1 cellular context compared by ENCODE assay signal in the genomic region with DNA sequence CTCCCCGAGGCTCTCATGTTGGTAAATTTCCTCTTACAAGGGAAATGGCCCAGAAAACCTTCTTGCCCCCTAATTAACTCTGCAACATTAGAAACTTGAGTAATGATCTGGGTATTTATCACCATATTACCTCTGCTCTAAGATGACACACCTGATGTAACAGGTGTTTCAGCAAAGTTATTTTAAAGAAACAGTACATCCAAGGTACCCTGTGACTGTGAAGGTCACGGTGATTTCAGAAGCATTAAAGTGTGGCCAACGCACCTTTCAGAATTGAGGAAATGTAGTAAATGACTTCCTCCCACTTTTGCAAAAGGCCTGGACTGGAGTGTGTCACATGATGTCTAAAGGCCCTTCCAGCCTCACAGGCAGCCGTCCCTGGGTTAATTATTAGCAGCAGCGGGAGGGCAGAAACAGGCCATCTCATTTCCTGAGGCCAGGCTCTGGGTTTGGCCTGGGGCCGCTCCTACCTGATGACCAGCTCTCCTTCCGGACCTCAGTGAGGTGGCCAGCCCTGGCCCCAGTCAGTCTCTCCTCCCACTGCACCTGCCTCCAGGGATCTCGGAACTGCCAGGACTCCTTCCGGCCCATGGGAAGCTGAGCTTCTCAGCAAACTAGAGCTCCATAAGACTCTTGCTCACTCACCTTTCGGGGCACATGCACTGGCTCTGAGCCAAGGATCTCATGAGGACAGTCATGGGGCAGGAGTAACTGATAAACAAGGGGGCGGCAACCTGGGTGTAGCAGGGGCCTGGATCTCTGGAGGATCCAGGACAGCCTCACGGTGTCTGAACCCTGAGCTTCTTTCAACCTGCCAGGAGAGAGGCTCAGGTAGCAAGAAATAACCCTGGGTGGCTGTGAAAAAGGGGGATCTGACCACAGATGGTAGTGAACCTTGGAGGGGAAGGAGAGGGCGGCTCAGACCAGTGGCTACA.
TF ChIP-seq lines count a peak whose summit lies in the region.

No MANE protein-coding gene starts in this region.

TF ChIP-seq in HepG2, 621 proteins besides CTCF, POLR2A, EP300 and RAD21 (continued from another document and continues in another):
- TF ChIP-seq, protein P1, sequence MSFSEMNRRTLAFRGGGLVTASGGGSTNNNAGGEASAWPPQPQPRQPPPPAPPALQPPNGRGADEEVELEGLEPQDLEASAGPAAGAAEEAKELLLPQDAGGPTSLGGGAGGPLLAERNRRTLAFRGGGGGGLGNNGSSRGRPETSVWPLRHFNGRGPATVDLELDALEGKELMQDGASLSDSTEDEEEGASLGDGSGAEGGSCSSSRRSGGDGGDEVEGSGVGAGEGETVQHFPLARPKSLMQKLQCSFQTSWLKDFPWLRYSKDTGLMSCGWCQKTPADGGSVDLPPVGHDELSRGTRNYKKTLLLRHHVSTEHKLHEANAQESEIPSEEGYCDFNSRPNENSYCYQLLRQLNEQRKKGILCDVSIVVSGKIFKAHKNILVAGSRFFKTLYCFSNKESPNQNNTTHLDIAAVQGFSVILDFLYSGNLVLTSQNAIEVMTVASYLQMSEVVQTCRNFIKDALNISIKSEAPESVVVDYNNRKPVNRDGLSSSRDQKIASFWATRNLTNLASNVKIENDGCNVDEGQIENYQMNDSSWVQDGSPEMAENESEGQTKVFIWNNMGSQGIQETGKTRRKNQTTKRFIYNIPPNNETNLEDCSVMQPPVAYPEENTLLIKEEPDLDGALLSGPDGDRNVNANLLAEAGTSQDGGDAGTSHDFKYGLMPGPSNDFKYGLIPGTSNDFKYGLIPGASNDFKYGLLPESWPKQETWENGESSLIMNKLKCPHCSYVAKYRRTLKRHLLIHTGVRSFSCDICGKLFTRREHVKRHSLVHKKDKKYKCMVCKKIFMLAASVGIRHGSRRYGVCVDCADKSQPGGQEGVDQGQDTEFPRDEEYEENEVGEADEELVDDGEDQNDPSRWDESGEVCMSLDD (CRISPR knock-in tag; IDR thresholded peaks at IDR 0.05; ENCODE audit: borderline replicate concordance) = 0 out of 2 replicates have a peak, but pooled peaks have one; percentile 32
- peak; percentile 17 for TF ChIP-seq IKZF4 (CRISPR knock-in tag; IDR thresholded peaks at IDR 0.05; ENCODE audit: borderline replicate concordance, low read depth, not compliant biosample characterization)
- TF ChIP-seq, protein P2, sequence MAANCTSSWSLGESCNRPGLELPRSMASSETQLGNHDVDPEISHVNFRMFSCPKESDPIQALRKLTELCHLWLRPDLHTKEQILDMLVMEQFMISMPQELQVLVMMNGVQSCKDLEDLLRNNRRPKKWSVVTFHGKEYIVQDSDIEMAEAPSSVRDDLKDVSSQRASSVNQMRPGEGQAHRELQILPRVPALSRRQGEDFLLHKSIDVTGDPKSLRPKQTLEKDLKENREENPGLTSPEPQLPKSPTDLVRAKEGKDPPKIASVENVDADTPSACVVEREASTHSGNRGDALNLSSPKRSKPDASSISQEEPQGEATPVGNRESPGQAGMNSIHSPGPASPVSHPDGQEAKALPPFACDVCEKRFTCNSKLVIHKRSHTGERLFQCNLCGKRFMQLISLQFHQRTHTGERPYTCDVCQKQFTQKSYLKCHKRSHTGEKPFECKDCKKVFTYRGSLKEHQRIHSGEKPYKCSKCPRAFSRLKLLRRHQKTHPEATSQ (CRISPR knock-in tag; IDR thresholded peaks at IDR 0.05; ENCODE audit: borderline replicate concordance) = 0 out of 2 replicates have a peak, but pooled peaks have one; percentile 25
- TF ChIP-seq ZBTB38 (CRISPR knock-in tag; IDR thresholded peaks at IDR 0.05) = peak; percentile 64; the same call in 1 of the 2 replicates
- TF ChIP-seq SAP130 (CRISPR knock-in tag; IDR thresholded peaks at IDR 0.05; ENCODE audit: low read depth) = peak; percentile 87
- TF ChIP-seq ZNF652 (CRISPR knock-in tag; IDR thresholded peaks at IDR 0.05; ENCODE audit: borderline replicate concordance, low read depth) = no peak
- peak; percentile 71; the same call in 1 of the 2 replicates for TF ChIP-seq PITX1 (CRISPR knock-in tag; IDR thresholded peaks at IDR 0.05)
- TF ChIP-seq HNRNPUL1 (IDR thresholded peaks at IDR 0.05; ENCODE audit: low read depth, low read length) = peak; percentile 68; the same call in 1 of the 2 replicates
- TF ChIP-seq TOPORS (CRISPR knock-in tag; IDR thresholded peaks at IDR 0.05) = no peak
- TF ChIP-seq ZNF709 (CRISPR knock-in tag; IDR thresholded peaks at IDR 0.05) = peak; percentile 47; the same call in 1 of the 2 replicates
- no peak for TF ChIP-seq SMARCE1 (IDR thresholded peaks at IDR 0.05; ENCODE audit: borderline replicate concordance)
- TF ChIP-seq ZNF547 (CRISPR knock-in tag; IDR thresholded peaks at IDR 0.05) = no peak; the same call in 1 of the 2 replicates
- TF ChIP-seq MEIS2 (CRISPR knock-in tag; IDR thresholded peaks at IDR 0.05) = no peak; the same call in 1 of the 2 replicates
- peak; percentile 82; the same call in 1 of the 2 replicates for TF ChIP-seq ZNF136 (CRISPR knock-in tag; IDR thresholded peaks at IDR 0.05; ENCODE audit: low read depth)
- TF ChIP-seq JUND (CRISPR knock-in tag; IDR thresholded peaks at IDR 0.05) = peak; percentile 37; the same call in 1 of the 2 replicates
- no peak for TF ChIP-seq HNRNPH1 (optimal IDR thresholded peaks at IDR 0.05; ENCODE audit: low read depth, low read length)
- peak; percentile 92 for TF ChIP-seq POLR2G (IDR thresholded peaks at IDR 0.05; ENCODE audit: low read depth, low read length)
- TF ChIP-seq, protein P3, sequence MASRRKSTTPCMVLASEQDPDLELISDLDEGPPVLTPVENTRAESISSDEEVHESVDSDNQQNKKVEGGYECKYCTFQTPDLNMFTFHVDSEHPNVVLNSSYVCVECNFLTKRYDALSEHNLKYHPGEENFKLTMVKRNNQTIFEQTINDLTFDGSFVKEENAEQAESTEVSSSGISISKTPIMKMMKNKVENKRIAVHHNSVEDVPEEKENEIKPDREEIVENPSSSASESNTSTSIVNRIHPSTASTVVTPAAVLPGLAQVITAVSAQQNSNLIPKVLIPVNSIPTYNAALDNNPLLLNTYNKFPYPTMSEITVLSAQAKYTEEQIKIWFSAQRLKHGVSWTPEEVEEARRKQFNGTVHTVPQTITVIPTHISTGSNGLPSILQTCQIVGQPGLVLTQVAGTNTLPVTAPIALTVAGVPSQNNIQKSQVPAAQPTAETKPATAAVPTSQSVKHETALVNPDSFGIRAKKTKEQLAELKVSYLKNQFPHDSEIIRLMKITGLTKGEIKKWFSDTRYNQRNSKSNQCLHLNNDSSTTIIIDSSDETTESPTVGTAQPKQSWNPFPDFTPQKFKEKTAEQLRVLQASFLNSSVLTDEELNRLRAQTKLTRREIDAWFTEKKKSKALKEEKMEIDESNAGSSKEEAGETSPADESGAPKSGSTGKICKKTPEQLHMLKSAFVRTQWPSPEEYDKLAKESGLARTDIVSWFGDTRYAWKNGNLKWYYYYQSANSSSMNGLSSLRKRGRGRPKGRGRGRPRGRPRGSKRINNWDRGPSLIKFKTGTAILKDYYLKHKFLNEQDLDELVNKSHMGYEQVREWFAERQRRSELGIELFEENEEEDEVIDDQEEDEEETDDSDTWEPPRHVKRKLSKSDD (CRISPR knock-in tag; IDR thresholded peaks at IDR 0.05; ENCODE audit: low read depth) = no peak
- TF ChIP-seq NCOA1 (CRISPR knock-in tag; IDR thresholded peaks at IDR 0.05) = peak; percentile 77; the same call in 1 of the 2 replicates
- TF ChIP-seq, protein P4, sequence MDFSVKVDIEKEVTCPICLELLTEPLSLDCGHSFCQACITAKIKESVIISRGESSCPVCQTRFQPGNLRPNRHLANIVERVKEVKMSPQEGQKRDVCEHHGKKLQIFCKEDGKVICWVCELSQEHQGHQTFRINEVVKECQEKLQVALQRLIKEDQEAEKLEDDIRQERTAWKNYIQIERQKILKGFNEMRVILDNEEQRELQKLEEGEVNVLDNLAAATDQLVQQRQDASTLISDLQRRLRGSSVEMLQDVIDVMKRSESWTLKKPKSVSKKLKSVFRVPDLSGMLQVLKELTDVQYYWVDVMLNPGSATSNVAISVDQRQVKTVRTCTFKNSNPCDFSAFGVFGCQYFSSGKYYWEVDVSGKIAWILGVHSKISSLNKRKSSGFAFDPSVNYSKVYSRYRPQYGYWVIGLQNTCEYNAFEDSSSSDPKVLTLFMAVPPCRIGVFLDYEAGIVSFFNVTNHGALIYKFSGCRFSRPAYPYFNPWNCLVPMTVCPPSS (IDR thresholded peaks at IDR 0.05) = no peak
- TF ChIP-seq ZKSCAN1 (IDR thresholded peaks at IDR 0.05; ENCODE audit: low read length) = 0 out of 2 replicates have a peak, but pooled peaks have one; percentile 11
- TF ChIP-seq, protein P5, sequence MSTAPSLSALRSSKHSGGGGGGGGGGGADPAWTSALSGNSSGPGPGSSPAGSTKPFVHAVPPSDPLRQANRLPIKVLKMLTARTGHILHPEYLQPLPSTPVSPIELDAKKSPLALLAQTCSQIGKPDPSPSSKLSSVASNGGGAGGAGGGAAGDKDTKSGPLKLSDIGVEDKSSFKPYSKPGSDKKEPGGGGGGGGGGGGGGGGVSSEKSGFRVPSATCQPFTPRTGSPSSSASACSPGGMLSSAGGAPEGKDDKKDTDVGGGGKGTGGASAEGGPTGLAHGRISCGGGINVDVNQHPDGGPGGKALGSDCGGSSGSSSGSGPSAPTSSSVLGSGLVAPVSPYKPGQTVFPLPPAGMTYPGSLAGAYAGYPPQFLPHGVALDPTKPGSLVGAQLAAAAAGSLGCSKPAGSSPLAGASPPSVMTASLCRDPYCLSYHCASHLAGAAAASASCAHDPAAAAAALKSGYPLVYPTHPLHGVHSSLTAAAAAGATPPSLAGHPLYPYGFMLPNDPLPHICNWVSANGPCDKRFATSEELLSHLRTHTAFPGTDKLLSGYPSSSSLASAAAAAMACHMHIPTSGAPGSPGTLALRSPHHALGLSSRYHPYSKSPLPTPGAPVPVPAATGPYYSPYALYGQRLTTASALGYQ (CRISPR knock-in tag; IDR thresholded peaks at IDR 0.05) = no peak
- TF ChIP-seq, protein P6, sequence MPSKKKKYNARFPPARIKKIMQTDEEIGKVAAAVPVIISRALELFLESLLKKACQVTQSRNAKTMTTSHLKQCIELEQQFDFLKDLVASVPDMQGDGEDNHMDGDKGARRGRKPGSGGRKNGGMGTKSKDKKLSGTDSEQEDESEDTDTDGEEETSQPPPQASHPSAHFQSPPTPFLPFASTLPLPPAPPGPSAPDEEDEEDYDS (CRISPR knock-in tag; IDR thresholded peaks at IDR 0.05) = peak; percentile 86
- TF ChIP-seq KAT8 (CRISPR knock-in tag; IDR thresholded peaks at IDR 0.05) = peak; percentile 85
- TF ChIP-seq, protein P7, sequence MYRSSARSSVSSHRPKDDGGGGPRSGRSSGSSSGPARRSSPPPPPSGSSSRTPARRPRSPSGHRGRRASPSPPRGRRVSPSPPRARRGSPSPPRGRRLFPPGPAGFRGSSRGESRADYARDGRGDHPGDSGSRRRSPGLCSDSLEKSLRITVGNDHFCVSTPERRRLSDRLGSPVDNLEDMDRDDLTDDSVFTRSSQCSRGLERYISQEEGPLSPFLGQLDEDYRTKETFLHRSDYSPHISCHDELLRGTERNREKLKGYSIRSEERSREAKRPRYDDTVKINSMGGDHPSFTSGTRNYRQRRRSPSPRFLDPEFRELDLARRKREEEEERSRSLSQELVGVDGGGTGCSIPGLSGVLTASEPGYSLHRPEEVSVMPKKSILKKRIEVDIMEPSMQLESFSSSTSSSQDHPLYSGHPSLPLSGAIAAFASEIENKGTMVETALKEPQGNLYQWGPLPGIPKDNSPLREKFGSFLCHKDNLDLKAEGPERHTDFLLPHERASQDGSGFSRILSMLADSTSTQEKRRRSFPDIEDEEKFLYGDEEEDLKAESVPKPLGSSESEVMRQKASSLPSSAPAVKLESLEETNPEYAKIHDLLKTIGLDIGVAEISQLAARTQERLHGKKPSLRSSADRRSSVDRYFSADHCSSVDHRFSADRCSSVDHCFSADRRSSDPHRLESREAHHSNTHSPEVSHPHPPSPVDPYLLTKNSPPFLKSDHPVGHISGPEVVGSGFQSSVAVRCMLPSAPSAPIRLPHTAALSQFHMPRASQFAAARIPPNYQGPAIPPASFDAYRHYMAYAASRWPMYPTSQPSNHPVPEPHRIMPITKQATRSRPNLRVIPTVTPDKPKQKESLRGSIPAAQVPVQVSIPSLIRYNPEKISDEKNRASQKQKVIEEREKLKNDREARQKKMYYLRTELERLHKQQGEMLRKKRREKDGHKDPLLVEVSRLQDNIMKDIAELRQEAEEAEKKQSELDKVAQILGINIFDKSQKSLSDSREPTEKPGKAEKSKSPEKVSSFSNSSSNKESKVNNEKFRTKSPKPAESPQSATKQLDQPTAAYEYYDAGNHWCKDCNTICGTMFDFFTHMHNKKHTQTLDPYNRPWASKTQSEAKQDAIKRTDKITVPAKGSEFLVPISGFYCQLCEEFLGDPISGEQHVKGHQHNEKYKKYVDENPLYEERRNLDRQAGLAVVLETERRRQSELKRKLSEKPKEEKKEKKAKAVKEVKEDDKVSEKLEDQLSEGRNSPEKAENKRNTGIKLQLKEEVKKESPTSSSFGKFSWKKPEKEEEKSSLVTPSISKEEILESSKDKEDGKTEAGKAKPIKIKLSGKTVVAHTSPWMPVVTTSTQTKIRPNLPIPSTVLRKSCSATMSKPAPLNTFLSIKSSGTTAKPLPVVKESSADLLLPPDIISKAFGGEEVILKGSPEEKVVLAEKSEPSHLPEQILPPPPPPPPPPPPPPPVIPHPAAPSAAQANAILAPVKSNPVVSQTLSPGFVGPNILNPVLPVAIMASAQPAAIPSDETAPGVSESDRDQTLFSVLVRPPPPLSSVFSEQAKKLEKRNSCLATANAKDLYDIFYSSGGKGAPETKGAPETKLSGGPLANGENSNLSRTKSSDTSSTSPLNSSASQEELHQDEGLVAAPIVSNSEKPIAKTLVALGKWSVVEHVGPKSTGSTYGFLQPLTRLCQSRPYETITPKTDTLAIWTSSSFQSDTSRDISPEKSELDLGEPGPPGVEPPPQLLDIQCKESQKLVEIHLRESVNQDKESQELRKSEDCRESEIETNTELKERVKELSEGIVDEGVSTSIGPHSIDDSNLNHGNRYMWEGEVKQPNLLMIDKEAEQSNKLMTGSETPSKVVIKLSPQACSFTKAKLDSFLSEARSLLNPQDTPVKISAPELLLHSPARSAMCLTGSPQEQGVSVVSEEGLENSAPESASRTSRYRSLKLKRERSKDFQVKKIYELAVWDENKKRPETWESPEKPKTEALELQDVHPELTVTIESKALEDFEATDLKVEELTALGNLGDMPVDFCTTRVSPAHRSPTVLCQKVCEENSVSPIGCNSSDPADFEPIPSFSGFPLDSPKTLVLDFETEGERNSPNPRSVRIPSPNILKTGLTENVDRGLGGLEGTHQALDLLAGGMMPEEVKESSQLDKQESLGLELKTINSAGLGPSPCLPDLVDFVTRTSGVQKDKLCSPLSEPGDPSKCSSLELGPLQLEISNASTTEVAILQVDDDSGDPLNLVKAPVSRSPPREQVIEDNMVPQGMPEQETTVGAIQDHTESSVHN (CRISPR knock-in tag; IDR thresholded peaks at IDR 0.05) = no peak
